Comparison of ENCODE assay signal across 8 cellular contexts in the genomic region with DNA sequence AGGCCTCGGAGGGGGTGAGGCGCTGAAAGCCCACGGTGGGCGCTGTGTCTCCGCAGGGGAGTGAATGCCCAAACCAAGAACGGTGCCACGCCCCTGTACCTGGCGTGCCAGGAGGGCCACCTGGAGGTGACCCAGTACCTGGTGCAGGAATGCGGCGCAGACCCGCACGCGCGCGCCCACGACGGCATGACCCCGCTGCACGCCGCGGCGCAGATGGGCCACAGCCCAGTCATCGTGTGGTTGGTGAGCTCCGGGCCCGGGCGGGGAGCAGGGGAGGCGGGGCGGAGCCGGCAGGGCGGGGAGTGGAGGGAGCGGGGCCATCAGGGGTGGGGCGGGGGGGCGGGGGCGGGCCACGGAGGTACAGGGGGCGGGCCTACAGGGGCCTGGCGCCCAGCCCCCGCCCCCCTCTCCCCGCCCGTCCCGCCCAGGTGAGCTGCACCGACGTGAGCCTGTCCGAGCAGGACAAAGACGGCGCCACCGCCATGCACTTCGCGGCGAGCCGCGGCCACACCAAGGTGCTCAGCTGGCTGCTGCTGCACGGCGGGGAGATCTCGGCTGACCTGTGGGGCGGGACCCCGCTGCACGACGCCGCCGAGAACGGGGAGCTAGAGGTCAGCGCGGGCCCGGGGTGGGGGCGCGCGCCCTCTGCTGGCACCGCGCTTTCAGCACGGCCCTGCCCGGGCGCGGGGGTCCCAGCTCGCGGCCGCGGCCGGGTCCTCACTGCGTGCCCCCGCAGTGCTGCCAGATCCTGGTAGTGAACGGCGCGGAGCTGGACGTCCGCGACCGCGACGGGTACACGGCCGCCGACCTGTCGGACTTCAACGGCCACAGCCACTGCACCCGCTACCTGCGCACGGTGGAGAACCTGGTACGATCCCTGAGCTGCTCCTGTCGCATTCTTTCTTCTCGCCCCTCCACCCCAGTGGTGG. TPM values are rescaled to one million over a fixed set of nuclear protein-coding genes. Genes with fewer than 3 reads are reported as not detected.
A peak's percentile ranks its signal among the peaks of the same experiment; 100 is the strongest.
DNase-seq lines count a peak whose midpoint lies in the region; ATAC-seq, FAIRE-seq and TF ChIP-seq lines count a peak whose summit lies in the region.

No MANE protein-coding gene starts in this region.

- no peaks in the 10 kb centered on the region for H3K36me3 Mint-ChIP-seq in activated CD4-positive, alpha-beta T cell treated with anti-CD3 and anti-CD28 coated beads for 36 hours (ENCODE audit: low read depth)
- H3K36me3 Mint-ChIP-seq in dendritic cell treated with granulocyte-macrophage colony-stimulating factor and Interleukin-4, amounts not matched to agents 40 ng/mL and 50 ng/mL, for 4 days (ENCODE audit: low read depth): no peaks in the 10 kb centered on the region
- no peaks in the 10 kb centered on the region for H3K36me3 Mint-ChIP-seq in nephron (ENCODE audit: low read depth)

- H3K27me3 Mint-ChIP-seq in activated CD4-positive, alpha-beta T cell treated with anti-CD3 and anti-CD28 coated beads for 36 hours: peaks cover 18% of the 10 kb centered on the region
- H3K27me3 Mint-ChIP-seq in dendritic cell treated with granulocyte-macrophage colony-stimulating factor and Interleukin-4, amounts not matched to agents 40 ng/mL and 50 ng/mL, for 4 days: peaks cover 65% of the 10 kb centered on the region
- peaks cover 60% of the 10 kb centered on the region for H3K27me3 Mint-ChIP-seq in nephron (ENCODE audit: low read depth)

- intact Hi-C loops in activated CD4-positive, alpha-beta T cell treated with anti-CD3 and anti-CD28 coated beads for 36 hours (cut with DNase I, micrococcal nuclease): loop anchor here (1.0 to 5.0 kb wide), 2 partner anchors 47 kb away; a partner anchor contains a TSS
- intact Hi-C loops in dendritic cell treated with granulocyte-macrophage colony-stimulating factor and Interleukin-4, amounts not matched to agents 40 ng/mL and 50 ng/mL, for 4 days (cut with micrococcal nuclease): no loop called here

- DNase-seq in Daoy (ENCODE audit: low read depth) (peak; percentile 85), LNCaP clone FGC (ENCODE audit: low read depth) (no peak), urothelium cell line (ENCODE audit: low spot score) (peak; percentile 78)
- peak; percentile 89 for DNase-seq in activated CD4-positive, alpha-beta T cell treated with anti-CD3 and anti-CD28 coated beads for 36 hours

- no peak overlapping the region for H3K4me3 ChIP-seq in LNCaP clone FGC (ENCODE audit: low read depth, low read length)

- H3K4me1 Mint-ChIP-seq in activated CD4-positive, alpha-beta T cell treated with anti-CD3 and anti-CD28 coated beads for 36 hours: peaks cover 6% of the 10 kb centered on the region
- no peaks in the 10 kb centered on the region for H3K4me1 Mint-ChIP-seq in dendritic cell treated with granulocyte-macrophage colony-stimulating factor and Interleukin-4, amounts not matched to agents 40 ng/mL and 50 ng/mL, for 4 days (ENCODE audit: low read depth)
- H3K4me1 Mint-ChIP-seq in nephron: no peaks in the 10 kb centered on the region

- peak; percentile 30 for FAIRE-seq in urothelium cell line (lab: Jason Lieb, UNC)

- ATAC-seq in activated CD4-positive, alpha-beta T cell treated with anti-CD3 and anti-CD28 coated beads for 36 hours: peak; percentile 86
- ATAC-seq in GM18870 (IDR thresholded peaks at IDR 0.05; ENCODE audit: unreplicated experiment): no peak
- ATAC-seq in HG03439 (IDR thresholded peaks at IDR 0.05; ENCODE audit: unreplicated experiment): no peak

- TF ChIP-seq CTCF in LNCaP clone FGC (IDR thresholded peaks at IDR 0.05; ENCODE audit: control insufficient read depth, extremely low read depth, insufficient read depth) (peak; percentile 16; the same call in 1 of the 2 replicates), nephron (IDR thresholded peaks at IDR 0.05; ENCODE audit: unreplicated experiment in 3 of 3) (peak; percentile 29 to 56 (median 31))

- no peaks in the 10 kb centered on the region for H3K9me3 Mint-ChIP-seq in activated CD4-positive, alpha-beta T cell treated with anti-CD3 and anti-CD28 coated beads for 36 hours (ENCODE audit: low read depth)
- no peaks in the 10 kb centered on the region for H3K9me3 Mint-ChIP-seq in dendritic cell treated with granulocyte-macrophage colony-stimulating factor and Interleukin-4, amounts not matched to agents 40 ng/mL and 50 ng/mL, for 4 days
- H3K9me3 Mint-ChIP-seq in nephron: no peaks in the 10 kb centered on the region

- no peak overlapping the region for H3K4me3 Mint-ChIP-seq in activated CD4-positive, alpha-beta T cell treated with anti-CD3 and anti-CD28 coated beads for 36 hours
- H3K4me3 Mint-ChIP-seq in dendritic cell treated with granulocyte-macrophage colony-stimulating factor and Interleukin-4, amounts not matched to agents 40 ng/mL and 50 ng/mL, for 4 days: peak overlapping the region; percentile 39
- H3K4me3 Mint-ChIP-seq in nephron: peak overlapping the region in 2 of 3 experiments; percentile 21 to 35

- POLR2A ChIA-PET in activated CD4-positive, alpha-beta T cell treated with anti-CD3 and anti-CD28 coated beads for 36 hours (lab: Charles Lee): no interaction called here

- H3K27ac Mint-ChIP-seq in activated CD4-positive, alpha-beta T cell treated with anti-CD3 and anti-CD28 coated beads for 36 hours: no peak overlapping the region
- H3K27ac Mint-ChIP-seq in dendritic cell treated with granulocyte-macrophage colony-stimulating factor and Interleukin-4, amounts not matched to agents 40 ng/mL and 50 ng/mL, for 4 days: no peak overlapping the region
- H3K27ac Mint-ChIP-seq in nephron: no peak overlapping the region

- CTCF ChIA-PET in activated CD4-positive, alpha-beta T cell treated with anti-CD3 and anti-CD28 coated beads for 36 hours (lab: Charles Lee): interaction anchor here (0.6 to 3.4 kb wide), 11 partner anchors 10 to 1090 kb away, joined by 3 to 17 read pairs (median 3); a partner anchor contains a TSS

RNA-seq across cellular contexts. Expression of a gene that starts 15.9 kb away (rescaled TPM):
- not detected in 2 replicates for total RNA-seq in Daoy (2014; rRNA removed; shearing (Covaris generic))
- total RNA-seq in activated CD4-positive, alpha-beta T cell treated with anti-CD3 and anti-CD28 coated beads for 36 hours: under 1 TPM; 0.14 to 0.55 TPM

RNA-seq across cellular contexts. Expression of a gene that starts 20.7 kb away (rescaled TPM):
- total RNA-seq in Daoy (2014; rRNA removed; shearing (Covaris generic)): 0.27 TPM in 1 of 2 replicates, not detected in the other
- under 1 TPM in 1 of 2 experiments, not detected in 1; 0.05 TPM for total RNA-seq in activated CD4-positive, alpha-beta T cell treated with anti-CD3 and anti-CD28 coated beads for 36 hours

RNA-seq across cellular contexts. Expression of a gene that starts 25.5 kb away (rescaled TPM):
- total RNA-seq in Daoy (2014; rRNA removed; shearing (Covaris generic)): 2.0 and 3.5 TPM in 2 replicates
- 10 to 100 TPM; 57.3 to 66.7 TPM for total RNA-seq in activated CD4-positive, alpha-beta T cell treated with anti-CD3 and anti-CD28 coated beads for 36 hours

RNA-seq across cellular contexts. Expression of a gene that starts 46.9 kb away (rescaled TPM):
- 41.9 and 45.1 TPM in 2 replicates for total RNA-seq in Daoy (2014; rRNA removed; shearing (Covaris generic))
- 10 to 100 TPM; 93.8 to 99.2 TPM for total RNA-seq in activated CD4-positive, alpha-beta T cell treated with anti-CD3 and anti-CD28 coated beads for 36 hours

RNA-seq across cellular contexts. Expression of a gene that starts 51.0 kb away (rescaled TPM):
- total RNA-seq in Daoy (2014; rRNA removed; shearing (Covaris generic)): 8.1 and 8.4 TPM in 2 replicates
- total RNA-seq in activated CD4-positive, alpha-beta T cell treated with anti-CD3 and anti-CD28 coated beads for 36 hours: 1 to 10 TPM in 1 of 2 experiments, under 1 TPM in 1; 0.76 to 1.1 TPM

Comparison
In these comparisons a context has a peak if more than half of its experiments do, and no peak if none do; other contexts are left out.
1. RNA of a gene that starts 25.5 kb away (total RNA-seq): 57.3 to 66.7 TPM in activated CD4-positive, alpha-beta T cell treated with anti-CD3 and anti-CD28 coated beads for 36 hours; 2.0 to 3.5 TPM in Daoy; every median in the first group is over 10 times any median in the second.